Comparison of ENCODE assay signal across 14 cellular contexts in genomic region chr10:43857206-43857952, GRCh38.
DNase-seq lines count a peak whose midpoint lies in the region; ATAC-seq, FAIRE-seq and TF ChIP-seq lines count a peak whose summit lies in the region.
"Had no signal": no experiment of that assay in that cellular context is flagged by ENCODE, and none has a peak within 500 bp of the region (broad histone marks: within the 10 kb centered on the region; RNA-seq: fewer than 3 reads in every experiment).

No MANE protein-coding gene starts in this region.

- TF ChIP-seq CTCF in MCF 10A (IDR thresholded peaks at IDR 0.05; ENCODE audit: unreplicated experiment) (no peak), breast epithelium (IDR thresholded peaks at IDR 0.05) (no peak)

- H3K4me1 Mint-ChIP-seq in MCF 10A (ENCODE audit: insufficient read depth, unreplicated experiment) = peaks cover 16% of the 10 kb centered on the region
- H3K4me1 Mint-ChIP-seq: naive B cell had no signal

- H3K9me3 ChIP-seq in breast epithelium = no peaks in the 10 kb centered on the region
- H3K9me3 ChIP-seq in right cardiac atrium (ENCODE audit: control insufficient read depth, low read length) = no peaks in the 10 kb centered on the region
- H3K9me3 ChIP-seq: BLaER1 had no signal

- peak; percentile 30 for FAIRE-seq in urothelium cell line (lab: Jason Lieb, UNC)

- intact Hi-C loops in MCF 10A (cut with micrococcal nuclease) = no loop called here
- intact Hi-C loops in breast epithelium (cut with DNase I; ENCODE audit: low total_unique reads) = no loop called here
- intact Hi-C loops in right cardiac atrium (cut with DNase I) = no loop called here

- no peak overlapping the region for H3K4me3 Mint-ChIP-seq in MCF 10A (ENCODE audit: unreplicated experiment)
- H3K4me3 Mint-ChIP-seq: activated T-helper 1 cell treated with anti-CD3 and anti-CD28 coated beads, Interleukin-12 subunit alpha, Interleukin-12 subunit beta, Interleukin-2, Interleukin-4 antibody, amounts not matched to agents 30 ng/mL and 10 ng/mL and 1 ng/mL, durations not matched to agents 14 hours and 24 hours and 36 hours; naive B cell had no signal

- 68% methylated on average over 6 of the region's 6 CpGs for WGBS in right cardiac atrium

- CTCF ChIA-PET in MCF 10A (lab: Yijun Ruan, JAX) = no interaction called here

- H3K36me3 ChIP-seq in breast epithelium = no peaks in the 10 kb centered on the region
- H3K36me3 ChIP-seq: BLaER1 had no signal

- TF ChIP-seq POLR2A in breast epithelium (IDR thresholded peaks at IDR 0.05) = no peak

- H3K4me3 ChIP-seq in breast epithelium = no peak overlapping the region
- no peak overlapping the region for H3K4me3 ChIP-seq in right cardiac atrium (ENCODE audit: low read length)
- H3K4me3 ChIP-seq: BLaER1 had no signal

- ATAC-seq in right cardiac atrium = peak; percentile 84 to 95
- no peak for ATAC-seq in GM21515 (IDR thresholded peaks at IDR 0.05; ENCODE audit: unreplicated experiment)

- DNase-seq in MCF 10A (ENCODE audit: unreplicated experiment) (peak; percentile 61), breast epithelium (ENCODE audit: low spot score in 2 of 2) (no peak), amniotic stem cell (lab: John Stamatoyannopoulos, UW) (peak; percentile 42), right cardiac atrium (peak in 2 of 3 donors; percentile 59 to 74), urothelium cell line (ENCODE audit: low spot score) (no peak), NCI-H526 (lab: John Stamatoyannopoulos, UW) (no peak)
- DNase-seq in activated T-cell treated with anti-CD3 and anti-CD28 coated beads, Interleukin-2, amount 50 U/mL, for 1 hour = no peak
- DNase-seq: cortex of kidney; naive B cell; NCI-H1105 treated with DMSO at 0.1 percent for 48 hours; stimulated activated CD4-positive, alpha-beta T cell treated with anti-CD3 and anti-CD28 coated beads, Interleukin-2, amount 100 ng/mL, for 24 hours had no signal

- H3K27ac ChIP-seq in breast epithelium (no peak overlapping the region), right cardiac atrium (ENCODE audit: low read length) (peak overlapping the region; percentile 2)
- H3K27ac ChIP-seq: BLaER1 had no signal

- POLR2A ChIA-PET in MCF 10A (lab: Yijun Ruan, JAX) = no interaction called here

- BruUV-seq in MCF 10A (replicated peaks; lab: Mats Ljungman, UMichigan) = no TSS peak

- H3K27me3 Mint-ChIP-seq in MCF 10A (ENCODE audit: insufficient read depth, unreplicated experiment) = no peaks in the 10 kb centered on the region

- H3K27me3 ChIP-seq in breast epithelium (no peaks in the 10 kb centered on the region), right cardiac atrium (ENCODE audit: control insufficient read depth, insufficient read depth) (no peaks in the 10 kb centered on the region)
- H3K27me3 ChIP-seq: BLaER1 had no signal

- H3K4me1 ChIP-seq in breast epithelium (peaks cover 0 to 4% of the 10 kb centered on the region in 2 donors), right cardiac atrium (ENCODE audit: control insufficient read depth, insufficient read depth, low read length) (peaks cover 11% of the 10 kb centered on the region)

- no peak overlapping the region for H3K27ac Mint-ChIP-seq in MCF 10A (ENCODE audit: low read depth, unreplicated experiment)
- H3K27ac Mint-ChIP-seq: activated T-helper 1 cell treated with anti-CD3 and anti-CD28 coated beads, Interleukin-12 subunit alpha, Interleukin-12 subunit beta, Interleukin-2, Interleukin-4 antibody, amounts not matched to agents 30 ng/mL and 10 ng/mL and 1 ng/mL, durations not matched to agents 14 hours and 24 hours and 36 hours; naive B cell had no signal

- H3K9me3 Mint-ChIP-seq in MCF 10A (ENCODE audit: unreplicated experiment) = no peaks in the 10 kb centered on the region
- H3K9me3 Mint-ChIP-seq: activated T-helper 1 cell treated with anti-CD3 and anti-CD28 coated beads, Interleukin-12 subunit alpha, Interleukin-12 subunit beta, Interleukin-2, Interleukin-4 antibody, amounts not matched to agents 30 ng/mL and 10 ng/mL and 1 ng/mL, durations not matched to agents 14 hours and 24 hours and 36 hours had no signal

- no peaks in the 10 kb centered on the region for H3K36me3 Mint-ChIP-seq in MCF 10A (ENCODE audit: insufficient read depth, unreplicated experiment)
- H3K36me3 Mint-ChIP-seq: naive B cell had no signal

Comparison
In these comparisons a context has a peak if more than half of its experiments do, and no peak if none do; other contexts are left out.
1. DNase-seq: peak in MCF 10A (single experiment), amniotic stem cell (single experiment) and right cardiac atrium (2 of 3); none in breast epithelium (0 of 2), urothelium cell line (single experiment), activated T-cell treated with anti-CD3 and anti-CD28 coated beads, Interleukin-2, amount 50 U/mL, for 1 hour (single experiment) and NCI-H526 (0 of 2).